ENCODE assay signal across 12 cellular contexts in the genomic region with DNA sequence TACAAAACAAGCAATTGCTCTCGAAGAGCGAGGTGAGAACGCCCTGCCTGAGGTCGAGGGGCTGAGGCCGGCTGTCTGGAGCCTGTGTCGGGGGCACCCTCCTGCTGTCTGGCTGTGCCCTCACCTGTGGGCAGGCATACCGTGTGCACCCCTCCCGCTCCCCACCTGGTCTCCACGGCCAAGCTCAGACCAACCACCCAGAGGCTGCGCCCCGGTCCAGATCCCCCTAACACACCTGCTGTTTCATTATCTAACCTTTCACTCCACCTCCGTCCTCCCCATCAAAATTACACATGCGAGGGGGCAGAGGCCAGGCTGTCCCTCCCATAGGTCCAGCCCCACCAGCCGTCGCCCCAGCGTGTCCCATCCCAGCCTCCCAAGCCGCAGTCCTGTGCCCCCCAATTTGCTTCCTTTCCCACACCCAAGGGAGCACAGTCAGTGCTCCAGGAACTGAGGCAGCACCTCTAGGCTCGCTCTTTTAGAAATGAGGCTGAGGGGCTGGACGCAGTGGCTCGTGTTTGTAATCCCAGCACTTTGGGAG. TPM values are rescaled to one million over a fixed set of nuclear protein-coding genes. Genes with fewer than 3 reads are reported as not detected.
DNase-seq lines count a peak whose midpoint lies in the region; ATAC-seq and TF ChIP-seq lines count a peak whose summit lies in the region.
"Had no signal": no experiment of that assay in that cellular context is flagged by ENCODE, and none has a peak within 500 bp of the region (broad histone marks: within the 10 kb centered on the region; RNA-seq: fewer than 3 reads in every experiment).

No MANE protein-coding gene starts in this region.

- no peak overlapping the region for H3K4me3 ChIP-seq in left ventricle myocardium inferior

- no peak for ATAC-seq in GM21717 (IDR thresholded peaks at IDR 0.05; ENCODE audit: unreplicated experiment)
- ATAC-seq in GM18520 (IDR thresholded peaks at IDR 0.05; ENCODE audit: unreplicated experiment), result no peak
- ATAC-seq: HepG2 had no signal

- H3K9me3 ChIP-seq in KOPT-K1 (ENCODE audit: insufficient read depth, low read length, poor library complexity, severe bottlenecking) (no peaks in the 10 kb centered on the region), left ventricle myocardium inferior (replicated peaks) (no peaks in the 10 kb centered on the region)

- peaks cover 81% of the 10 kb centered on the region for H3K27me3 ChIP-seq in left ventricle myocardium inferior (ENCODE audit: low read depth)

- no peak for TF ChIP-seq CTCF in left ventricle myocardium inferior (IDR thresholded peaks at IDR 0.05; ENCODE audit: borderline replicate concordance)

- peak; percentile 2 for DNase-seq in activated CD8-positive, alpha-beta memory T cell treated with anti-CD3 and anti-CD28 coated beads, Interleukin-2, amount 50 U/mL, for 4 hours
- no peak for DNase-seq in activated CD8-positive, alpha-beta memory T cell treated with anti-CD3 and anti-CD28 coated beads for 24 hours
- DNase-seq in left ventricle myocardium inferior (peak; percentile 5), posterior vena cava (ENCODE audit: low spot score) (peak; percentile 54), inferior parietal cortex (ENCODE audit: extremely low spot score) (no peak)
- DNase-seq: DMS53, NCI-H2029, NCI-H510A treated with DMSO at 0.1 percent for 48 hours had no signal

- intact Hi-C loops in left ventricle myocardium inferior (cut with micrococcal nuclease) (no loop called here), posterior vena cava (cut with DNase I) (no loop called here)

- H3K27ac ChIP-seq in KOPT-K1 (ENCODE audit: low read depth, low read length, poor library complexity, severe bottlenecking), result peak overlapping the region; percentile 92
- no peak overlapping the region for H3K27ac ChIP-seq in left ventricle myocardium inferior (replicated peaks)

- no peaks in the 10 kb centered on the region for H3K36me3 ChIP-seq in KOPT-K1 (ENCODE audit: insufficient read depth, low read length)
- H3K36me3 ChIP-seq in left ventricle myocardium inferior, result no peaks in the 10 kb centered on the region

- peaks cover 18% of the 10 kb centered on the region for H3K4me1 ChIP-seq in left ventricle myocardium inferior

RNA-seq across cellular contexts. Expression of a gene that starts 35.2 kb away (rescaled TPM):
- total RNA-seq in left ventricle myocardium inferior, result not detected
- under 1 TPM in 1 of 2 donors, not detected in 1; 0.14 TPM for total RNA-seq in posterior vena cava

RNA-seq across cellular contexts. Expression of a gene that starts 52.4 kb away (rescaled TPM):
- total RNA-seq in left ventricle myocardium inferior (9.8 TPM), posterior vena cava (1 to 10 TPM; 5.0 to 8.0 TPM)

Comparison
In these comparisons a context has a peak if more than half of its experiments do, and no peak if none do; other contexts are left out.
1. DNase-seq: peak in activated CD8-positive, alpha-beta memory T cell treated with anti-CD3 and anti-CD28 coated beads, Interleukin-2, amount 50 U/mL, for 4 hours (single experiment), left ventricle myocardium inferior (single experiment) and posterior vena cava (single experiment); none in activated CD8-positive, alpha-beta memory T cell treated with anti-CD3 and anti-CD28 coated beads for 24 hours (single experiment) and inferior parietal cortex (single experiment).